ENCODE assay signal across 1 cellular context in the genomic region with DNA sequence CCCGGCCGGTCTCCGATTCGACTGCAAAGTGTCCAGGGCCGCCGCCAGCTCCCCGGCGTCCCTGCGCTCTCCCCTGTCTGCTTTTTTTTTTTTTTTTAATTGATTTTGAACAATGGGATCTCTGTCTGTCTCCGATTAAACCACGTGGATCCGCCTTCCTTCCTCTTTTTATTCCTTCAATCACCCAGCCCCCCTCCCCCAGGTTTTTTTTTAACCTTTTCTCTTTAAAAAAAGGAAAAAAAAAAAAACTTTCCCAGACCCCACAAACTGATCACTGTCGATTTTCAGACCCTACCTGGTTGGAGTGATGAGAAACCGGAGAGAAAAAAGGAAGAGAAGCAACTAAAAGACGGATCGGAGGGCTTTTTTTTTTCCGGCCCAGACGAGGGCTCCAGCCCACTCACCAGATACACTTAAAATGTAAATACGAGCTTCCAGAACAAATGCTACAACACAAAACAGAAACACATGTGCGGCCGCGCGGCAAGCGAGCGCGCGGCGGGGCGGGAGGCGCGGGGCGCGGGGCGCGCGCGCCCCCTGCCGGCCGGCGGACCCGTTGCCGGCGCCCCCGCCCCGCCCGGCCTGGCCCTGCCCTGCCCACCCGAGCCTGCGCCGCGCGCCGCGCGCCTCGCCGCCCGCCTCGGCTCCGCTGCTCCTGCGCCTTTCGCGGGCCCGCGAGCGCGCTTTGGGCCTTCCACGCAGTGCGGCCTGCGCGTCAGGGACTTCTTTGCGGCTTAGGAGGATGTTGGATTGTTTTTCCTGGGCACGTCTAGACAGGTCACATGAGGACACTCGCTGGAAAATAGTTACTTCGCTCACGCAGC.
TF ChIP-seq lines count a peak whose summit lies in the region.

A gene (minus strand): TSS at position 428 of the 824 bp plus-strand sequence. CDS start 1,163 bp downstream, outside the sequence.

TF ChIP-seq in K562, 482 proteins besides CTCF, POLR2A, EP300 and RAD21 (continued from another document and continues in another):
- TF ChIP-seq TBP (optimal IDR thresholded peaks at IDR 0.05; ENCODE audit: low read depth, low read length) (peak; percentile 76), ZNF263 (CRISPR knock-in tag; IDR thresholded peaks at IDR 0.05; ENCODE audit: borderline replicate concordance) (peak; percentile 49; the same call in 1 of the 2 replicates), CHD1 (IDR thresholded peaks at IDR 0.05; ENCODE audit: low read length) (peak; percentile 6), RHOXF2B (CRISPR knock-in tag; conservative IDR thresholded peaks at IDR 0.05) (no peak), CCNT2 (IDR thresholded peaks at IDR 0.05; ENCODE audit: borderline replicate concordance, extremely low read depth, insufficient read length, low read depth, low read length) (peak; percentile 86), SMARCA4 (IDR thresholded peaks at IDR 0.05) (no peak), CAMTA2 (CRISPR knock-in tag; conservative IDR thresholded peaks at IDR 0.05) (no peak), PML (IDR thresholded peaks at IDR 0.05; ENCODE audit: low read length) (peak; percentile 64; the same call in 1 of the 2 replicates), RBFOX2 (IDR thresholded peaks at IDR 0.05; ENCODE audit: low read depth, low read length) (peak; percentile 70), SRSF3 (IDR thresholded peaks at IDR 0.05; ENCODE audit: insufficient read depth, low read length) (no peak), BRD4 (IDR thresholded peaks at IDR 0.05) (0 out of 2 replicates have a peak, but pooled peaks have one; percentile 5), ZNF165 (CRISPR knock-in tag; IDR thresholded peaks at IDR 0.05; ENCODE audit: borderline replicate concordance) (no peak), PTTG1 (tag; IDR thresholded peaks at IDR 0.05; ENCODE audit: low read depth) (no peak), KDM5B (IDR thresholded peaks at IDR 0.05; ENCODE audit: insufficient replicate concordance, low read depth, low read length) (peak; percentile 78), FOXM1 (IDR thresholded peaks at IDR 0.05; ENCODE audit: low read depth) (no peak), FOXM1 (CRISPR knock-in tag; IDR thresholded peaks at IDR 0.05; ENCODE audit: low read depth) (0 out of 2 replicates have a peak, but pooled peaks have one; percentile 54), NFRKB (IDR thresholded peaks at IDR 0.05; ENCODE audit: low read depth) (peak; percentile 47), FOXK1 (CRISPR knock-in tag; IDR thresholded peaks at IDR 0.05; ENCODE audit: borderline replicate concordance) (no peak), CREBBP (IDR thresholded peaks at IDR 0.05; ENCODE audit: low read depth, low read length) (no peak), ETV1 (tag; conservative IDR thresholded peaks at IDR 0.05; ENCODE audit: low read depth) (no peak), CBX2 (IDR thresholded peaks at IDR 0.05; ENCODE audit: insufficient read depth, low read length, poor library complexity, severe bottlenecking) (no peak), ARID1B (IDR thresholded peaks at IDR 0.05) (no peak), KHSRP (IDR thresholded peaks at IDR 0.05) (no peak), ZC3H4 (CRISPR knock-in tag; IDR thresholded peaks at IDR 0.05; ENCODE audit: borderline replicate concordance) (no peak), KLF6 (CRISPR knock-in tag; IDR thresholded peaks at IDR 0.05; ENCODE audit: borderline replicate concordance) (no peak), CBFA2T2 (conservative IDR thresholded peaks at IDR 0.05) (no peak), ZBED1 (IDR thresholded peaks at IDR 0.05) (no peak), RCOR1 (IDR thresholded peaks at IDR 0.05; ENCODE audit: borderline replicate concordance in 1 of 2, low read depth in 2 of 2, low read length in 2 of 2) (peak in 1 of 2 experiments; percentile 26; a peak in 1 of 4 replicates), RAD51 (IDR thresholded peaks at IDR 0.05; ENCODE audit: borderline replicate concordance, low read depth) (no peak), RBM39 (optimal IDR thresholded peaks at IDR 0.05; ENCODE audit: low read depth, low read length) (no peak)
- TF ChIP-seq, protein P1, sequence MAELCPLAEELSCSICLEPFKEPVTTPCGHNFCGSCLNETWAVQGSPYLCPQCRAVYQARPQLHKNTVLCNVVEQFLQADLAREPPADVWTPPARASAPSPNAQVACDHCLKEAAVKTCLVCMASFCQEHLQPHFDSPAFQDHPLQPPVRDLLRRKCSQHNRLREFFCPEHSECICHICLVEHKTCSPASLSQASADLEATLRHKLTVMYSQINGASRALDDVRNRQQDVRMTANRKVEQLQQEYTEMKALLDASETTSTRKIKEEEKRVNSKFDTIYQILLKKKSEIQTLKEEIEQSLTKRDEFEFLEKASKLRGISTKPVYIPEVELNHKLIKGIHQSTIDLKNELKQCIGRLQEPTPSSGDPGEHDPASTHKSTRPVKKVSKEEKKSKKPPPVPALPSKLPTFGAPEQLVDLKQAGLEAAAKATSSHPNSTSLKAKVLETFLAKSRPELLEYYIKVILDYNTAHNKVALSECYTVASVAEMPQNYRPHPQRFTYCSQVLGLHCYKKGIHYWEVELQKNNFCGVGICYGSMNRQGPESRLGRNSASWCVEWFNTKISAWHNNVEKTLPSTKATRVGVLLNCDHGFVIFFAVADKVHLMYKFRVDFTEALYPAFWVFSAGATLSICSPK (IDR thresholded peaks at IDR 0.05; ENCODE audit: borderline replicate concordance) = no peak
- TF ChIP-seq, protein P2, sequence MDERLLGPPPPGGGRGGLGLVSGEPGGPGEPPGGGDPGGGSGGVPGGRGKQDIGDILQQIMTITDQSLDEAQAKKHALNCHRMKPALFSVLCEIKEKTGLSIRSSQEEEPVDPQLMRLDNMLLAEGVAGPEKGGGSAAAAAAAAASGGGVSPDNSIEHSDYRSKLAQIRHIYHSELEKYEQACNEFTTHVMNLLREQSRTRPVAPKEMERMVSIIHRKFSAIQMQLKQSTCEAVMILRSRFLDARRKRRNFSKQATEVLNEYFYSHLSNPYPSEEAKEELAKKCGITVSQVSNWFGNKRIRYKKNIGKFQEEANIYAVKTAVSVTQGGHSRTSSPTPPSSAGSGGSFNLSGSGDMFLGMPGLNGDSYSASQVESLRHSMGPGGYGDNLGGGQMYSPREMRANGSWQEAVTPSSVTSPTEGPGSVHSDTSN (CRISPR knock-in tag; IDR thresholded peaks at IDR 0.05; ENCODE audit: low read depth) = no peak
- TF ChIP-seq, protein P2 (tag; conservative IDR thresholded peaks at IDR 0.05; ENCODE audit: low read depth) = 0 out of 2 replicates have a peak, but pooled peaks have one; percentile 11
- TF ChIP-seq, protein P3, sequence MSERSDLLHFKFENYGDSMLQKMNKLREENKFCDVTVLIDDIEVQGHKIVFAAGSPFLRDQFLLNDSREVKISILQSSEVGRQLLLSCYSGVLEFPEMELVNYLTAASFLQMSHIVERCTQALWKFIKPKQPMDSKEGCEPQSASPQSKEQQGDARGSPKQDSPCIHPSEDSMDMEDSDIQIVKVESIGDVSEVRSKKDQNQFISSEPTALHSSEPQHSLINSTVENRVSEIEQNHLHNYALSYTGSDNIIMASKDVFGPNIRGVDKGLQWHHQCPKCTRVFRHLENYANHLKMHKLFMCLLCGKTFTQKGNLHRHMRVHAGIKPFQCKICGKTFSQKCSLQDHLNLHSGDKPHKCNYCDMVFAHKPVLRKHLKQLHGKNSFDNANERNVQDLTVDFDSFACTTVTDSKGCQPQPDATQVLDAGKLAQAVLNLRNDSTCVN (CRISPR knock-in tag; IDR thresholded peaks at IDR 0.05) = no peak
- TF ChIP-seq, protein P4, sequence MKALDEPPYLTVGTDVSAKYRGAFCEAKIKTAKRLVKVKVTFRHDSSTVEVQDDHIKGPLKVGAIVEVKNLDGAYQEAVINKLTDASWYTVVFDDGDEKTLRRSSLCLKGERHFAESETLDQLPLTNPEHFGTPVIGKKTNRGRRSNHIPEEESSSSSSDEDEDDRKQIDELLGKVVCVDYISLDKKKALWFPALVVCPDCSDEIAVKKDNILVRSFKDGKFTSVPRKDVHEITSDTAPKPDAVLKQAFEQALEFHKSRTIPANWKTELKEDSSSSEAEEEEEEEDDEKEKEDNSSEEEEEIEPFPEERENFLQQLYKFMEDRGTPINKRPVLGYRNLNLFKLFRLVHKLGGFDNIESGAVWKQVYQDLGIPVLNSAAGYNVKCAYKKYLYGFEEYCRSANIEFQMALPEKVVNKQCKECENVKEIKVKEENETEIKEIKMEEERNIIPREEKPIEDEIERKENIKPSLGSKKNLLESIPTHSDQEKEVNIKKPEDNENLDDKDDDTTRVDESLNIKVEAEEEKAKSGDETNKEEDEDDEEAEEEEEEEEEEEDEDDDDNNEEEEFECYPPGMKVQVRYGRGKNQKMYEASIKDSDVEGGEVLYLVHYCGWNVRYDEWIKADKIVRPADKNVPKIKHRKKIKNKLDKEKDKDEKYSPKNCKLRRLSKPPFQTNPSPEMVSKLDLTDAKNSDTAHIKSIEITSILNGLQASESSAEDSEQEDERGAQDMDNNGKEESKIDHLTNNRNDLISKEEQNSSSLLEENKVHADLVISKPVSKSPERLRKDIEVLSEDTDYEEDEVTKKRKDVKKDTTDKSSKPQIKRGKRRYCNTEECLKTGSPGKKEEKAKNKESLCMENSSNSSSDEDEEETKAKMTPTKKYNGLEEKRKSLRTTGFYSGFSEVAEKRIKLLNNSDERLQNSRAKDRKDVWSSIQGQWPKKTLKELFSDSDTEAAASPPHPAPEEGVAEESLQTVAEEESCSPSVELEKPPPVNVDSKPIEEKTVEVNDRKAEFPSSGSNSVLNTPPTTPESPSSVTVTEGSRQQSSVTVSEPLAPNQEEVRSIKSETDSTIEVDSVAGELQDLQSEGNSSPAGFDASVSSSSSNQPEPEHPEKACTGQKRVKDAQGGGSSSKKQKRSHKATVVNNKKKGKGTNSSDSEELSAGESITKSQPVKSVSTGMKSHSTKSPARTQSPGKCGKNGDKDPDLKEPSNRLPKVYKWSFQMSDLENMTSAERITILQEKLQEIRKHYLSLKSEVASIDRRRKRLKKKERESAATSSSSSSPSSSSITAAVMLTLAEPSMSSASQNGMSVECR (CRISPR knock-in tag; IDR thresholded peaks at IDR 0.05) = peak; percentile 59
- TF ChIP-seq, protein P5, sequence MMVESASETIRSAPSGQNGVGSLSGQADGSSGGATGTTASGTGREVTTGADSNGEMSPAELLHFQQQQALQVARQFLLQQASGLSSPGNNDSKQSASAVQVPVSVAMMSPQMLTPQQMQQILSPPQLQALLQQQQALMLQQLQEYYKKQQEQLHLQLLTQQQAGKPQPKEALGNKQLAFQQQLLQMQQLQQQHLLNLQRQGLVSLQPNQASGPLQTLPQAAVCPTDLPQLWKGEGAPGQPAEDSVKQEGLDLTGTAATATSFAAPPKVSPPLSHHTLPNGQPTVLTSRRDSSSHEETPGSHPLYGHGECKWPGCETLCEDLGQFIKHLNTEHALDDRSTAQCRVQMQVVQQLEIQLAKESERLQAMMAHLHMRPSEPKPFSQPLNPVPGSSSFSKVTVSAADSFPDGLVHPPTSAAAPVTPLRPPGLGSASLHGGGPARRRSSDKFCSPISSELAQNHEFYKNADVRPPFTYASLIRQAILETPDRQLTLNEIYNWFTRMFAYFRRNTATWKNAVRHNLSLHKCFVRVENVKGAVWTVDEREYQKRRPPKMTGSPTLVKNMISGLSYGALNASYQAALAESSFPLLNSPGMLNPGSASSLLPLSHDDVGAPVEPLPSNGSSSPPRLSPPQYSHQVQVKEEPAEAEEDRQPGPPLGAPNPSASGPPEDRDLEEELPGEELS (CRISPR knock-in tag; IDR thresholded peaks at IDR 0.05; ENCODE audit: borderline replicate concordance) = no peak
- TF ChIP-seq, protein P6, sequence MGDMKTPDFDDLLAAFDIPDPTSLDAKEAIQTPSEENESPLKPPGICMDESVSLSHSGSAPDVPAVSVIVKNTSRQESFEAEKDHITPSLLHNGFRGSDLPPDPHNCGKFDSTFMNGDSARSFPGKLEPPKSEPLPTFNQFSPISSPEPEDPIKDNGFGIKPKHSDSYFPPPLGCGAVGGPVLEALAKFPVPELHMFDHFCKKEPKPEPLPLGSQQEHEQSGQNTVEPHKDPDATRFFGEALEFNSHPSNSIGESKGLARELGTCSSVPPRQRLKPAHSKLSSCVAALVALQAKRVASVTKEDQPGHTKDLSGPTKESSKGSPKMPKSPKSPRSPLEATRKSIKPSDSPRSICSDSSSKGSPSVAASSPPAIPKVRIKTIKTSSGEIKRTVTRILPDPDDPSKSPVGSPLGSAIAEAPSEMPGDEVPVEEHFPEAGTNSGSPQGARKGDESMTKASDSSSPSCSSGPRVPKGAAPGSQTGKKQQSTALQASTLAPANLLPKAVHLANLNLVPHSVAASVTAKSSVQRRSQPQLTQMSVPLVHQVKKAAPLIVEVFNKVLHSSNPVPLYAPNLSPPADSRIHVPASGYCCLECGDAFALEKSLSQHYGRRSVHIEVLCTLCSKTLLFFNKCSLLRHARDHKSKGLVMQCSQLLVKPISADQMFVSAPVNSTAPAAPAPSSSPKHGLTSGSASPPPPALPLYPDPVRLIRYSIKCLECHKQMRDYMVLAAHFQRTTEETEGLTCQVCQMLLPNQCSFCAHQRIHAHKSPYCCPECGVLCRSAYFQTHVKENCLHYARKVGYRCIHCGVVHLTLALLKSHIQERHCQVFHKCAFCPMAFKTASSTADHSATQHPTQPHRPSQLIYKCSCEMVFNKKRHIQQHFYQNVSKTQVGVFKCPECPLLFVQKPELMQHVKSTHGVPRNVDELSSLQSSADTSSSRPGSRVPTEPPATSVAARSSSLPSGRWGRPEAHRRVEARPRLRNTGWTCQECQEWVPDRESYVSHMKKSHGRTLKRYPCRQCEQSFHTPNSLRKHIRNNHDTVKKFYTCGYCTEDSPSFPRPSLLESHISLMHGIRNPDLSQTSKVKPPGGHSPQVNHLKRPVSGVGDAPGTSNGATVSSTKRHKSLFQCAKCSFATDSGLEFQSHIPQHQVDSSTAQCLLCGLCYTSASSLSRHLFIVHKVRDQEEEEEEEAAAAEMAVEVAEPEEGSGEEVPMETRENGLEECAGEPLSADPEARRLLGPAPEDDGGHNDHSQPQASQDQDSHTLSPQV (IDR thresholded peaks at IDR 0.05) = peak; percentile 75
- TF ChIP-seq, protein P7, sequence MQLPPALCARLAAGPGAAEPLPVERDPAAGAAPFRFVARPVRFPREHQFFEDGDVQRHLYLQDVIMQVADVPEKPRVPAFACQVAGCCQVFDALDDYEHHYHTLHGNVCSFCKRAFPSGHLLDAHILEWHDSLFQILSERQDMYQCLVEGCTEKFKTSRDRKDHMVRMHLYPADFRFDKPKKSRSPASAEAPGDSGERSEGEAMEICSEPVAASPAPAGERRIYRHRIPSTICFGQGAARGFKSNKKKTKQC (CRISPR knock-in tag; IDR thresholded peaks at IDR 0.05) = 0 out of 2 replicates have a peak, but pooled peaks have one; percentile 47
- TF ChIP-seq, protein P8, sequence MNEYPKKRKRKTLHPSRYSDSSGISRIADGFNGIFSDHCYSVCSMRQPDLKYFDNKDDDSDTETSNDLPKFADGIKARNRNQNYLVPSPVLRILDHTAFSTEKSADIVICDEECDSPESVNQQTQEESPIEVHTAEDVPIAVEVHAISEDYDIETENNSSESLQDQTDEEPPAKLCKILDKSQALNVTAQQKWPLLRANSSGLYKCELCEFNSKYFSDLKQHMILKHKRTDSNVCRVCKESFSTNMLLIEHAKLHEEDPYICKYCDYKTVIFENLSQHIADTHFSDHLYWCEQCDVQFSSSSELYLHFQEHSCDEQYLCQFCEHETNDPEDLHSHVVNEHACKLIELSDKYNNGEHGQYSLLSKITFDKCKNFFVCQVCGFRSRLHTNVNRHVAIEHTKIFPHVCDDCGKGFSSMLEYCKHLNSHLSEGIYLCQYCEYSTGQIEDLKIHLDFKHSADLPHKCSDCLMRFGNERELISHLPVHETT (CRISPR knock-in tag; conservative IDR thresholded peaks at IDR 0.05 in 1 of 2, IDR thresholded peaks at IDR 0.05 in 1 of 2) = peak in 1 of 2 experiments; percentile 62; a peak in 1 of 4 replicates
